8 cellular contexts compared by ENCODE assay signal in genomic region chr12:54033106-54033979, GRCh38. TPM values are rescaled to one million over a fixed set of nuclear protein-coding genes. Genes with fewer than 3 reads are reported as not detected.
A peak's percentile ranks its signal among the peaks of the same experiment; 100 is the strongest.
DNase-seq lines count a peak whose midpoint lies in the region; ATAC-seq, FAIRE-seq and TF ChIP-seq lines count a peak whose summit lies in the region.

No MANE protein-coding gene starts in this region.

- peak; percentile 43 for DNase-seq in DMS53 (lab: John Stamatoyannopoulos, UW)
- no peak for DNase-seq in DMS53 treated with DMSO at 0.1 percent for 48 hours (lab: John Stamatoyannopoulos, UW; ENCODE audit: unreplicated experiment)
- DNase-seq in PC-3 = peak; percentile 64
- peak; percentile 88 for DNase-seq in fibroblast of villous mesenchyme (ENCODE audit: low read depth)
- peak; percentile 43 for DNase-seq in small intestine
- no peak for DNase-seq in AML-193 (lab: John Stamatoyannopoulos, UW)
- no peak for DNase-seq in cerebellar nuclear complex (lab: John Stamatoyannopoulos, UW)
- no peak for DNase-seq in Kasumi-1 (lab: John Stamatoyannopoulos, UW)

- no peak for TF ChIP-seq CTCF in PC-3 (conservative IDR thresholded peaks at IDR 0.05; ENCODE audit: low read depth, low read length)
- no peak for TF ChIP-seq CTCF in fibroblast of villous mesenchyme (IDR thresholded peaks at IDR 0.05; ENCODE audit: insufficient read depth, low read depth, low read length)

- no peaks in the 10 kb centered on the region for H3K36me3 ChIP-seq in PC-3 (ENCODE audit: low read depth, low read length)
- no peaks in the 10 kb centered on the region for H3K36me3 ChIP-seq in small intestine (ENCODE audit: control insufficient read depth in 2 of 2, insufficient read depth in 2 of 2, low read length in 2 of 2)

- H3K9me2 ChIP-seq in PC-3 (replicated peaks; ENCODE audit: low read length) = no peaks in the 10 kb centered on the region

- no peak for FAIRE-seq in small intestine (lab: Jason Lieb, UNC)

- peaks cover 8% of the 10 kb centered on the region for H3K79me2 ChIP-seq in PC-3 (ENCODE audit: low read length)

- intact Hi-C loops in PC-3 (cut with micrococcal nuclease) = loop anchor here (2.0 kb wide), 1 partner anchor 101 kb away; no protein-coding TSS in a partner anchor

- BruUV-seq in PC-3 (replicated peaks; lab: Mats Ljungman, UMichigan) = no TSS peak

- peaks cover 18% of the 10 kb centered on the region for H3K4me1 ChIP-seq in PC-3 (ENCODE audit: insufficient read depth, low read length)
- H3K4me1 ChIP-seq in small intestine (ENCODE audit: control insufficient read depth in 2 of 2, insufficient read depth in 1 of 2, low read depth in 1 of 2, low read length in 1 of 2) = no peaks in the 10 kb centered on the region

- H3K27me3 ChIP-seq in PC-3 (ENCODE audit: low read length) = no peaks in the 10 kb centered on the region
- H3K27me3 ChIP-seq in small intestine (ENCODE audit: control insufficient read depth in 2 of 2, insufficient read depth in 2 of 2, low read length in 2 of 2) = peaks cover 19 to 35% of the 10 kb centered on the region in 2 donors

- H3K9me3 ChIP-seq in PC-3 (ENCODE audit: low read length) = no peaks in the 10 kb centered on the region
- H3K9me3 ChIP-seq in small intestine (ENCODE audit: control insufficient read depth, low read depth) = no peaks in the 10 kb centered on the region

- H3K27ac ChIP-seq in PC-3 (ENCODE audit: low read length) (no peak overlapping the region), small intestine (ENCODE audit: low read depth in 1 of 2, low read length in 1 of 2) (peak overlapping the region in 1 of 2 donors; percentile 46)

- POLR2A ChIA-PET in PC-3 (lab: Charles Lee; ENCODE audit: unreplicated experiment) = no interaction called here

- peak overlapping the region; percentile 85 for H3K4me2 ChIP-seq in PC-3 (ENCODE audit: low read length)

- ATAC-seq in PC-3 = peak; percentile 48

- no peaks in the 10 kb centered on the region for H4K20me1 ChIP-seq in PC-3 (ENCODE audit: low read length)

- WGBS in small intestine, 3 donors = 1 to 4% (median 3%) methylated on average over 53 to 61 of the region's 61 CpGs

- H3F3A ChIP-seq in PC-3 (ENCODE audit: low read length, unreplicated experiment) = no peaks in the 10 kb centered on the region

- peak overlapping the region; percentile 81 for H2AFZ ChIP-seq in PC-3 (ENCODE audit: low read length)

- H3K9ac ChIP-seq in PC-3 (ENCODE audit: low read length) = peak overlapping the region; percentile 36

- CTCF ChIA-PET in PC-3 (lab: Charles Lee) = interaction anchor here (0.6 to 2.3 kb wide), 12 partner anchors 16 to 183 kb away, joined by 3 to 36 read pairs (median 5); partner anchors contain the start of genes HOXC10 and HOXC8

- H3K4me3 ChIP-seq in PC-3 (ENCODE audit: low read length) (peak overlapping the region; percentile 70), fibroblast of villous mesenchyme (ENCODE audit: low read depth, low read length) (peak overlapping the region; percentile 51), small intestine (ENCODE audit: low read depth in 1 of 2, low read length in 2 of 2) (peak overlapping the region in 1 of 2 donors; percentile 10)

RNA-seq across cellular contexts. Expression of gene HOXC5, which starts 0.5 kb away (rescaled TPM):
- total RNA-seq in PC-3 (2014; rRNA removed) (0.26 and 0.29 TPM in 2 replicates), fibroblast of villous mesenchyme (0.43 and 1.3 TPM in 2 replicates)
- polyA plus RNA-seq in small intestine = under 1 TPM in 1 of 3 donors, not detected in 2; 0.63 TPM

RNA-seq across cellular contexts. Expression of gene HOXC6, which starts 5.1 kb away (rescaled TPM):
- 2.8 and 5.3 TPM in 2 replicates for total RNA-seq in PC-3 (2014; rRNA removed)
- total RNA-seq in fibroblast of villous mesenchyme = 1.6 and 1.7 TPM in 2 replicates
- 1 to 10 TPM in 2 of 3 donors, not detected in 1; 1.5 to 1.9 TPM for polyA plus RNA-seq in small intestine

RNA-seq across cellular contexts. Expression of gene HOXC4, which starts 20.3 kb away (rescaled TPM):
- 1.8 and 2.6 TPM in 2 replicates for total RNA-seq in PC-3 (2014; rRNA removed)
- total RNA-seq in fibroblast of villous mesenchyme = under 0.01 and 1.6 TPM in 2 replicates
- 1 to 10 TPM in 1 of 3 donors, under 1 TPM in 1, not detected in 1; 0.54 to 1.1 TPM for polyA plus RNA-seq in small intestine

RNA-seq across cellular contexts. Expression of gene HOXC8, which starts 24.6 kb away (rescaled TPM):
- 1.1 and 2.4 TPM in 2 replicates for total RNA-seq in PC-3 (2014; rRNA removed)
- 0.86 and 2.6 TPM in 2 replicates for total RNA-seq in fibroblast of villous mesenchyme
- polyA plus RNA-seq in small intestine = under 1 TPM in 1 of 3 donors, not detected in 2; 0.03 TPM

RNA-seq across cellular contexts. Expression of gene HOXC9, which starts 33.4 kb away (rescaled TPM):
- total RNA-seq in PC-3 (2014; rRNA removed) (1.5 and 1.8 TPM in 2 replicates), fibroblast of villous mesenchyme (0.86 and 7.4 TPM in 2 replicates)
- polyA plus RNA-seq in small intestine = not detected

Comparison
In these comparisons a context has a peak if more than half of its experiments do, and no peak if none do; other contexts are left out.
1. DNase-seq: peak in DMS53 (single experiment), PC-3 (single experiment), fibroblast of villous mesenchyme (single experiment) and small intestine (single experiment); none in DMS53 treated with DMSO at 0.1 percent for 48 hours (single experiment), AML-193 (0 of 2), cerebellar nuclear complex (0 of 2) and Kasumi-1 (0 of 2).